11 cellular contexts compared by ENCODE assay signal in the genomic region with DNA sequence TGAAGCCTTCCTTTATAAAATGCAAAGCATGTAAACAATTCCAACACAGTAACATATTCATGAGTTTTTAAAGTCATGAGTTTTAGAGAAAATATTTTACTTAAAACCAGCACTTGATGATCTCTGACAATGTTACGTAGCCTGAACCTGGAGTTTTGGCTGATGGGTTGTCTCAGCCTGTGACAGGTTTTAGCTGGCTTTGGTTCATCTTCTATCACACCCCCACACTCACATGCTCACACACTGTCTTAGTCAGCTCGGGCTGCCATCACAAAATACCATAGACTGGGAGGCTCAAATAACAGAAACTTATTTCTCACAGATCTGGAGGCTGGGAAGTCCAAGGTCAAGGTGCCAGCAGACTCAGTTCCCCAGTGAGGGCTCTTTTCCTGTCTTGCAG. TPM values are rescaled to one million over a fixed set of nuclear protein-coding genes. Genes with fewer than 3 reads are reported as not detected.
"Had no signal": no experiment of that assay in that cellular context is flagged by ENCODE, and none has a peak within 500 bp of the region (broad histone marks: within the 10 kb centered on the region; RNA-seq: fewer than 3 reads in every experiment).

No MANE protein-coding gene starts in this region.

RNA-seq across cellular contexts. Expression of a gene that starts 50.6 kb away (rescaled TPM):
- total RNA-seq: activated CD4-positive, alpha-beta memory T cell treated with anti-CD3 and anti-CD28 coated beads, Interleukin-2, amount 10 ng/mL, durations not matched to agents 7 days and 5 days; activated CD8-positive, alpha-beta memory T cell treated with anti-CD3 and anti-CD28 coated beads, Interleukin-2, amount 10 ng/mL, durations not matched to agents 7 days and 5 days; activated CD8-positive, alpha-beta T cell treated with anti-CD3 and anti-CD28 coated beads, Interleukin-2, amount 10 ng/mL, durations not matched to agents 7 days and 5 days; activated naive CD8-positive, alpha-beta T cell treated with anti-CD3 and anti-CD28 coated beads, Interleukin-2, amount 10 ng/mL, durations not matched to agents 7 days and 5 days; activated T-helper 2 cell treated with anti-CD3 and anti-CD28 coated beads, Interferon-gamma antibody, Interleukin-2, Interleukin-4, amounts not matched to agents 10 μg/mL and 5 μg/mL and 100 μg/mL, durations not matched to agents 14 hours and 24 hours and 36 hours; ascending aorta; cardiac septum; T-cell; T-helper 1 cell treated with Interleukin-12 subunit alpha and Interleukin-12 subunit beta and Interleukin-4 antibody, amounts not matched to agents 30 ng/mL and 1 ng/mL, for 36 hours; T-helper 17 cell; T-helper 2 cell treated with Interferon-gamma antibody and Interleukin-4, amounts not matched to agents 100 ng/mL and 5 ng/mL, for 36 hours had no signal
